11 cellular contexts compared by ENCODE assay signal in genomic region chr20:50041238-50041915, GRCh38. TPM values are rescaled to one million over a fixed set of nuclear protein-coding genes. Genes with fewer than 3 reads are reported as not detected.
DNase-seq lines count a peak whose midpoint lies in the region; ATAC-seq and TF ChIP-seq lines count a peak whose summit lies in the region.
"Had no signal": no experiment of that assay in that cellular context is flagged by ENCODE, and none has a peak within 500 bp of the region (broad histone marks: within the 10 kb centered on the region; RNA-seq: fewer than 3 reads in every experiment).

No MANE protein-coding gene starts in this region.

- no peak for TF ChIP-seq CTCF in brain (conservative IDR thresholded peaks at IDR 0.05)
- TF ChIP-seq CTCF in smooth muscle cell (IDR thresholded peaks at IDR 0.05; ENCODE audit: borderline replicate concordance, insufficient read depth, poor library complexity, severe bottlenecking): no peak
- TF ChIP-seq CTCF in gastrocnemius medialis (IDR thresholded peaks at IDR 0.05 in 4 of 5, conservative IDR thresholded peaks at IDR 0.05 in 1 of 5): no peak

- in situ Hi-C loops in KBM-7 (cut with MboI; ENCODE audit: low pct_unique_long_range_greater_than_20kb, low sequenced_read_pairs): no loop called here
- in situ Hi-C loops in gastrocnemius medialis (cut with MboI; ENCODE audit: low sequenced_read_pairs in 4 of 4): no loop called here

- peak overlapping the region; percentile 50 for H3K27ac ChIP-seq in smooth muscle cell (ENCODE audit: low read depth)
- H3K27ac ChIP-seq in gastrocnemius medialis: no peak overlapping the region

- H4K20me1 ChIP-seq in smooth muscle cell (ENCODE audit: low read depth): no peaks in the 10 kb centered on the region

- no peaks in the 10 kb centered on the region for H3K79me2 ChIP-seq in smooth muscle cell (ENCODE audit: low read depth)

- H3K27me3 ChIP-seq in smooth muscle cell (ENCODE audit: low read depth): no peaks in the 10 kb centered on the region
- no peaks in the 10 kb centered on the region for H3K27me3 ChIP-seq in gastrocnemius medialis

- intact Hi-C loops in gastrocnemius medialis (cut with DNase I; ENCODE audit: low total_unique reads): no loop called here

- peaks cover 15% of the 10 kb centered on the region for H3K4me1 Mint-ChIP-seq in brain

- no peak for ATAC-seq in gastrocnemius medialis

- H3K9ac ChIP-seq in smooth muscle cell (ENCODE audit: low read depth): peak overlapping the region; percentile 13

- peak overlapping the region in 3 of 5 experiments; percentile 23 to 98 (median 39) for H3K27ac Mint-ChIP-seq in brain

- H3K9me3 ChIP-seq in smooth muscle cell (replicated peaks; ENCODE audit: low read depth) (no peaks in the 10 kb centered on the region), gastrocnemius medialis (no peaks in the 10 kb centered on the region)

- TF ChIP-seq POLR2A in gastrocnemius medialis (IDR thresholded peaks at IDR 0.05): no peak

- no peaks in the 10 kb centered on the region for H3K36me3 Mint-ChIP-seq in brain

- no peaks in the 10 kb centered on the region for H3K36me3 ChIP-seq in smooth muscle cell (ENCODE audit: low read depth)
- H3K36me3 ChIP-seq in gastrocnemius medialis: no peaks in the 10 kb centered on the region

- H3K27me3 Mint-ChIP-seq in brain: peaks cover 9% of the 10 kb centered on the region

- no peaks in the 10 kb centered on the region for H3F3A ChIP-seq in smooth muscle cell (ENCODE audit: low read depth)

- 50% methylated on average over 17 of the region's 17 CpGs for WGBS in smooth muscle cell (ENCODE audit: low lambda C conversion rate)

- H3K4me3 Mint-ChIP-seq in brain: peak overlapping the region in 1 of 5 experiments; percentile 2

- H3K4me3 ChIP-seq in smooth muscle cell (no peak overlapping the region), gastrocnemius medialis (no peak overlapping the region)
- H3K4me3 ChIP-seq: skin epidermis had no signal

- H2AFZ ChIP-seq in smooth muscle cell (ENCODE audit: low read depth): peak overlapping the region; percentile 88

- H3K4me2 ChIP-seq in smooth muscle cell: peak overlapping the region; percentile 12

- DNase-seq in DMS153 (lab: John Stamatoyannopoulos, UW): peak; percentile 8
- no peak for DNase-seq in DMS153 treated with DMSO at 0.1 percent for 48 hours (lab: John Stamatoyannopoulos, UW; ENCODE audit: unreplicated experiment)
- peak; percentile 52 for DNase-seq in KBM-7
- DNase-seq in smooth muscle cell (lab: John Stamatoyannopoulos, UW; ENCODE audit: unreplicated experiment): no peak
- no peak for DNase-seq in NCI-H524 (lab: John Stamatoyannopoulos, UW)
- DNase-seq in NCI-H748 treated with DMSO at 0.1 percent for 48 hours (lab: John Stamatoyannopoulos, UW): no peak
- no peak for DNase-seq in gastrocnemius medialis
- DNase-seq: amygdala, NCI-H2029 treated with DMSO at 0.1 percent for 48 hours had no signal

- H3K4me1 ChIP-seq in smooth muscle cell (ENCODE audit: low read depth) (peaks cover 7% of the 10 kb centered on the region), gastrocnemius medialis (peaks cover 0 to 5% of the 10 kb centered on the region in 2 donors)

- H3K9me3 Mint-ChIP-seq in brain: peaks cover 0 to 14% (median 2%) of the 10 kb centered on the region in 5 experiments

RNA-seq across cellular contexts. Expression of gene SNAI1, which starts 58.6 kb away (rescaled TPM):
- polyA plus RNA-seq in brain (ENCODE audit: insufficient read depth, low read depth, low replicate concordance) (6.0 TPM), smooth muscle cell (16.1 and 20.7 TPM in 2 replicates)
- total RNA-seq in smooth muscle cell (3.7 and 5.6 TPM in 2 replicates), gastrocnemius medialis (1 to 10 TPM in 3 of 4 donors, under 1 TPM in 1; 0.61 to 3.5 (median 1.3) TPM)

Comparison
In these comparisons a context has a peak if more than half of its experiments do, and no peak if none do; other contexts are left out.
1. DNase-seq: peak in DMS153 (single experiment) and KBM-7 (single experiment); none in DMS153 treated with DMSO at 0.1 percent for 48 hours (single experiment), smooth muscle cell (single experiment), NCI-H524 (0 of 2), NCI-H748 treated with DMSO at 0.1 percent for 48 hours (single experiment) and gastrocnemius medialis (0 of 2).